In genomic region chrX:13890806-13891205, GRCh38 we compare ENCODE assay signal across 14 cellular contexts.
DNase-seq lines count a peak whose midpoint lies in the region; ATAC-seq and TF ChIP-seq lines count a peak whose summit lies in the region.
"Had no signal": no experiment of that assay in that cellular context is flagged by ENCODE, and none has a peak within 500 bp of the region (broad histone marks: within the 10 kb centered on the region; RNA-seq: fewer than 3 reads in every experiment).

No MANE protein-coding gene starts in this region.

- H3K27me3 ChIP-seq in PC-3 (ENCODE audit: low read length), result no peaks in the 10 kb centered on the region
- H3K27me3 ChIP-seq in tibial nerve, result no peaks in the 10 kb centered on the region

- no peaks in the 10 kb centered on the region for H4K20me1 ChIP-seq in PC-3 (ENCODE audit: low read length)

- TF ChIP-seq EP300 in tibial nerve (IDR thresholded peaks at IDR 0.05), result no peak

- no peaks in the 10 kb centered on the region for H3K9me3 ChIP-seq in PC-3 (ENCODE audit: low read length)
- no peaks in the 10 kb centered on the region for H3K9me3 ChIP-seq in tibial nerve

- no peaks in the 10 kb centered on the region for H3K9me2 ChIP-seq in PC-3 (replicated peaks; ENCODE audit: low read length)

- TF ChIP-seq CTCF in PC-3 (conservative IDR thresholded peaks at IDR 0.05; ENCODE audit: low read depth, low read length), result no peak
- TF ChIP-seq CTCF in tibial nerve (IDR thresholded peaks at IDR 0.05), result no peak

- no peaks in the 10 kb centered on the region for H3F3A ChIP-seq in PC-3 (ENCODE audit: low read length, unreplicated experiment)

- no peak overlapping the region for H3K4me3 ChIP-seq in PC-3 (ENCODE audit: low read length)
- no peak overlapping the region for H3K4me3 ChIP-seq in tibial nerve
- H3K4me3 ChIP-seq: GM23338 had no signal

- no peak overlapping the region for H3K27ac ChIP-seq in PC-3 (ENCODE audit: low read length)
- H3K27ac ChIP-seq in caudate nucleus (ENCODE audit: low read depth, low read length), result peak overlapping the region; percentile 89
- peak overlapping the region in 3 of 4 donors; percentile 65 to 86 (median 73) for H3K27ac ChIP-seq in tibial nerve

- no peak overlapping the region for H2AFZ ChIP-seq in PC-3 (ENCODE audit: low read length)
- H2AFZ ChIP-seq: GM23338 had no signal

- no peak for ATAC-seq in PC-3
- peak; percentile 84 for ATAC-seq in esophagus mucosa
- ATAC-seq: GM23338 had no signal

- no peak for TF ChIP-seq POLR2A in tibial nerve (IDR thresholded peaks at IDR 0.05)

- CTCF ChIA-PET in PC-3 (lab: Charles Lee), result interaction anchor here (0.7 kb wide), 1 partner anchor 244 kb away, joined by 3 read pairs; no protein-coding TSS in a partner anchor

- DNase-seq in PC-3 (peak; percentile 2), caudate nucleus (lab: John Stamatoyannopoulos, UW) (no peak), tibial nerve (ENCODE audit: low spot score in 2 of 2) (no peak), NCI-H2107 treated with DMSO at 0.1 percent for 48 hours (lab: John Stamatoyannopoulos, UW; ENCODE audit: unreplicated experiment) (no peak), KG1 (lab: John Stamatoyannopoulos, UW) (no peak), GF-D8 (lab: John Stamatoyannopoulos, UW) (no peak)
- DNase-seq: CD4-positive, alpha-beta T cell; DMS153; DMS79 treated with DMSO at 0.1 percent for 48 hours; EL; H7; IMR-90 had no signal

- H3K9ac ChIP-seq in PC-3 (ENCODE audit: low read length), result no peak overlapping the region

- H3K4me1 ChIP-seq in PC-3 (ENCODE audit: insufficient read depth, low read length), result peaks cover 5% of the 10 kb centered on the region
- H3K4me1 ChIP-seq in tibial nerve, result peaks cover 0 to 36% (median 12%) of the 10 kb centered on the region in 4 donors

- intact Hi-C loops in PC-3 (cut with micrococcal nuclease), result no loop called here

- H3K36me3 ChIP-seq in PC-3 (ENCODE audit: low read depth, low read length), result no peaks in the 10 kb centered on the region
- no peaks in the 10 kb centered on the region for H3K36me3 ChIP-seq in tibial nerve

- H3K4me2 ChIP-seq in PC-3 (ENCODE audit: low read length), result no peak overlapping the region
- H3K4me2 ChIP-seq: GM23338 had no signal

- POLR2A ChIA-PET in PC-3 (lab: Charles Lee; ENCODE audit: unreplicated experiment), result no interaction called here

- 60 to 77% methylated on average over 3 of the region's 3 CpGs for WGBS in tibial nerve, 2 donors

- BruUV-seq in PC-3 (replicated peaks; lab: Mats Ljungman, UMichigan), result no TSS peak

- no peaks in the 10 kb centered on the region for H3K79me2 ChIP-seq in PC-3 (ENCODE audit: low read length)
